ENCODE assay signal across 37 cellular contexts in genomic region chr12:55891310-55891709, GRCh38. TPM values are rescaled to one million over a fixed set of nuclear protein-coding genes. Genes with fewer than 3 reads are reported as not detected.
"Had no signal": no experiment of that assay in that cellular context is flagged by ENCODE, and none has a peak within 500 bp of the region (broad histone marks: within the 10 kb centered on the region; RNA-seq: fewer than 3 reads in every experiment).

No MANE protein-coding gene starts in this region.

- H3K36me3 ChIP-seq: MG63 had no signal

- H3K9me3 ChIP-seq: MG63 had no signal

- H3K4me3 ChIP-seq: MG63 had no signal

- DNase-seq: Karpas-422, Kasumi-1, MG63, MM.1S, MV-4-11, NCI-H1048, NCI-H1092, NCI-H1092 treated with DMSO at 0.1 percent for 48 hours, NCI-H1105, NCI-H1105 treated with DMSO at 0.1 percent for 48 hours, NCI-H1417, NCI-H1417 treated with DMSO at 0.1 percent for 48 hours, NCI-H1436, NCI-H1436 treated with DMSO at 0.1 percent for 48 hours, NCI-H146, NCI-H1694, NCI-H1694 treated with DMSO at 0.1 percent for 48 hours, NCI-H187, NCI-H187 treated with DMSO at 0.1 percent for 48 hours, NCI-H1930, NCI-H2029, NCI-H2029 treated with DMSO at 0.1 percent for 48 hours, NCI-H2081, NCI-H2081 treated with DMSO at 0.1 percent for 48 hours, NCI-H2107, NCI-H2171, NCI-H2171 treated with DMSO at 0.1 percent for 48 hours, NCI-H2227 treated with DMSO at 0.1 percent for 48 hours, NCI-H226, NCI-H345, NCI-H446, NCI-H446 treated with DMSO at 0.1 percent for 48 hours, NCI-H510A, NCI-H510A treated with DMSO at 0.1 percent for 48 hours, NCI-H524, NCI-H524 treated with DMSO at 0.1 percent for 48 hours had no signal

- H3K27me3 ChIP-seq: MG63 had no signal

RNA-seq across cellular contexts. Expression of gene MMP19, which starts 48.6 kb away (rescaled TPM):
- total RNA-seq: NCI-H460 had no signal
